1 cellular context compared by ENCODE assay signal in the genomic region with DNA sequence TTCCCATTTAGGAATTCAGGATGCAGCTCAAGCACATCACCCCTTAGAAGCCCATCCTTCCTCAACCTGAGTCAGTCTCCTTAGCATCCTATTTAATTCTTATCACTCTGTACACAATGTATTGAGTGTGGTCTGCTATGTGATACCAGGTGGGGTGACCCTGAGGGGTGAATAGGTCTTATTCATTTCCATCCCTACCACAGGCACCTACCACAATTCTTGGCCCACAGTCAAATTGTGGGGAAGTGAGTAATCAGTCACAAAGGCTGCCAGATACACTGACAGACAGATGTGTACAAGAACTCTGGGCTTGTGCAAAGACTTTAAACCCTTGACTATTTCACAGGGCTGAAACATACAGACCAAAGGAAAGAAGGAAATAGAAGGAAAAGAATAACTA.
TF ChIP-seq lines count a peak whose summit lies in the region.

No MANE protein-coding gene starts in this region.

TF ChIP-seq in HepG2, 621 proteins besides CTCF, POLR2A, EP300 and RAD21 (continued from another document):
- TF ChIP-seq, protein P1, sequence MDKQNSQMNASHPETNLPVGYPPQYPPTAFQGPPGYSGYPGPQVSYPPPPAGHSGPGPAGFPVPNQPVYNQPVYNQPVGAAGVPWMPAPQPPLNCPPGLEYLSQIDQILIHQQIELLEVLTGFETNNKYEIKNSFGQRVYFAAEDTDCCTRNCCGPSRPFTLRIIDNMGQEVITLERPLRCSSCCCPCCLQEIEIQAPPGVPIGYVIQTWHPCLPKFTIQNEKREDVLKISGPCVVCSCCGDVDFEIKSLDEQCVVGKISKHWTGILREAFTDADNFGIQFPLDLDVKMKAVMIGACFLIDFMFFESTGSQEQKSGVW (CRISPR knock-in tag; IDR thresholded peaks at IDR 0.05; ENCODE audit: borderline replicate concordance), result no peak
- TF ChIP-seq AHDC1 (CRISPR knock-in tag; IDR thresholded peaks at IDR 0.05; ENCODE audit: borderline replicate concordance) (peak; percentile 89; the same call in 1 of the 2 replicates), BRCA1 (CRISPR knock-in tag; IDR thresholded peaks at IDR 0.05) (no peak), ELF3 (CRISPR knock-in tag; IDR thresholded peaks at IDR 0.05) (peak; percentile 66), STAG1 (CRISPR knock-in tag; IDR thresholded peaks at IDR 0.05) (0 out of 2 replicates have a peak, but pooled peaks have one; percentile 9), ETV5 (CRISPR knock-in tag; IDR thresholded peaks at IDR 0.05; ENCODE audit: borderline replicate concordance) (peak; percentile 69; the same call in 1 of the 2 replicates), SOX6 (IDR thresholded peaks at IDR 0.05) (no peak), SOX6 (CRISPR knock-in tag; IDR thresholded peaks at IDR 0.05) (peak; percentile 56; the same call in 1 of the 2 replicates), TBX2 (CRISPR knock-in tag; IDR thresholded peaks at IDR 0.05; ENCODE audit: borderline replicate concordance) (peak; percentile 63; the same call in 1 of the 2 replicates), RCOR2 (CRISPR knock-in tag; IDR thresholded peaks at IDR 0.05) (peak; percentile 65), PBX2 (CRISPR knock-in tag; IDR thresholded peaks at IDR 0.05) (0 out of 2 replicates have a peak, but pooled peaks have one; percentile 57), ZBTB10 (CRISPR knock-in tag; IDR thresholded peaks at IDR 0.05; ENCODE audit: borderline replicate concordance) (no peak)
- TF ChIP-seq, protein P2, sequence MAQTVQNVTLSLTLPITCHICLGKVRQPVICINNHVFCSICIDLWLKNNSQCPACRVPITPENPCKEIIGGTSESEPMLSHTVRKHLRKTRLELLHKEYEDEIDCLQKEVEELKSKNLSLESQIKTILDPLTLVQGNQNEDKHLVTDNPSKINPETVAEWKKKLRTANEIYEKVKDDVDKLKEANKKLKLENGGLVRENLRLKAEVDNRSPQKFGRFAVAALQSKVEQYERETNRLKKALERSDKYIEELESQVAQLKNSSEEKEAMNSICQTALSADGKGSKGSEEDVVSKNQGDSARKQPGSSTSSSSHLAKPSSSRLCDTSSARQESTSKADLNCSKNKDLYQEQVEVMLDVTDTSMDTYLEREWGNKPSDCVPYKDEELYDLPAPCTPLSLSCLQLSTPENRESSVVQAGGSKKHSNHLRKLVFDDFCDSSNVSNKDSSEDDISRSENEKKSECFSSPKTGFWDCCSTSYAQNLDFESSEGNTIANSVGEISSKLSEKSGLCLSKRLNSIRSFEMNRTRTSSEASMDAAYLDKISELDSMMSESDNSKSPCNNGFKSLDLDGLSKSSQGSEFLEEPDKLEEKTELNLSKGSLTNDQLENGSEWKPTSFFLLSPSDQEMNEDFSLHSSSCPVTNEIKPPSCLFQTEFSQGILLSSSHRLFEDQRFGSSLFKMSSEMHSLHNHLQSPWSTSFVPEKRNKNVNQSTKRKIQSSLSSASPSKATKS (CRISPR knock-in tag; IDR thresholded peaks at IDR 0.05), result no peak
- TF ChIP-seq, protein P3, sequence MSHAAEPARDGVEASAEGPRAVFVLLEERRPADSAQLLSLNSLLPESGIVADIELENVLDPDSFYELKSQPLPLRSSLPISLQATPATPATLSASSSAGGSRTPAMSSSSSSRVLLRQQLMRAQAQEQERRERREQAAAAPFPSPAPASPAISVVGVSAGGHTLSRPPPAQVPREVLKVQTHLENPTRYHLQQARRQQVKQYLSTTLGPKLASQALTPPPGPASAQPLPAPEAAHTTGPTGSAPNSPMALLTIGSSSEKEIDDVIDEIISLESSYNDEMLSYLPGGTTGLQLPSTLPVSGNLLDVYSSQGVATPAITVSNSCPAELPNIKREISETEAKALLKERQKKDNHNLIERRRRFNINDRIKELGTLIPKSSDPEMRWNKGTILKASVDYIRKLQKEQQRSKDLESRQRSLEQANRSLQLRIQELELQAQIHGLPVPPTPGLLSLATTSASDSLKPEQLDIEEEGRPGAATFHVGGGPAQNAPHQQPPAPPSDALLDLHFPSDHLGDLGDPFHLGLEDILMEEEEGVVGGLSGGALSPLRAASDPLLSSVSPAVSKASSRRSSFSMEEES (CRISPR knock-in tag; IDR thresholded peaks at IDR 0.05), result no peak
- TF ChIP-seq, protein P4, sequence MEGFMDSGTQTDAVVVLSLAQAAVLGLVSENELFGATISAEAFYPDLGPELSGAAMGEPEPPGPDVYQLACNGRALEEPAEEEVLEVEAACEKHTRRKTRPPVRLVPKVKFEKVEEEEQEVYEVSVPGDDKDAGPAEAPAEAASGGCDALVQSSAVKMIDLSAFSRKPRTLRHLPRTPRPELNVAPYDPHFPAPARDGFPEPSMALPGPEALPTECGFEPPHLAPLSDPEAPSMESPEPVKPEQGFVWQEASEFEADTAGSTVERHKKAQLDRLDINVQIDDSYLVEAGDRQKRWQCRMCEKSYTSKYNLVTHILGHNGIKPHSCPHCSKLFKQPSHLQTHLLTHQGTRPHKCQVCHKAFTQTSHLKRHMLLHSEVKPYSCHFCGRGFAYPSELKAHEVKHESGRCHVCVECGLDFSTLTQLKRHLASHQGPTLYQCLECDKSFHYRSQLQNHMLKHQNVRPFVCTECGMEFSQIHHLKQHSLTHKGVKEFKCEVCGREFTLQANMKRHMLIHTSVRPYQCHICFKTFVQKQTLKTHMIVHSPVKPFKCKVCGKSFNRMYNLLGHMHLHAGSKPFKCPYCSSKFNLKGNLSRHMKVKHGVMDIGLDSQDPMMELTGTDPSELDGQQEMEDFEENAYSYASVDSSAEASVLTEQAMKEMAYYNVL (CRISPR knock-in tag; IDR thresholded peaks at IDR 0.05; ENCODE audit: borderline replicate concordance), result 0 out of 2 replicates have a peak, but pooled peaks have one; percentile 41
